Comparison of ENCODE assay signal across 1 cellular context in the genomic region with DNA sequence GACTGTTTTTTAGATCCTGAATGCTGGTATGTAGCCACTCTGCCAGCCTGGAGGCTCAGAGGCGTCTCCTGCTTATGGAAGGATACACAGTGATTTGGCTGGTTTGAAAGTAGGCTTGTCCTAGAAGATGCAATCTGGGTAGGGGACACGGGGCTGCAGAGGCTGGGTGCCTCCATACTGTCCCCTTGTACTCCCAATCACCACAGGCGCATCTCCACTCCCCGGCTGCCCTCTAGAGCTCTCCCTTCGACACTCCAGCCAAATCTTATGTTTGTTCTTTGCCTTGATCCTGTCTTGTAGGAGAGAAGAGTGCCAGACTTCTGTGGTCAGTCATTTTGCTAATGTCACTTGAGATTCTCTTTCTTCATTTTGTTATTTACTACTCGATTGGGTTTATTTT.
TF ChIP-seq lines count a peak whose summit lies in the region.

No MANE protein-coding gene starts in this region.

TF ChIP-seq in HepG2, 621 proteins besides CTCF, POLR2A, EP300 and RAD21:
- TF ChIP-seq, protein P1, sequence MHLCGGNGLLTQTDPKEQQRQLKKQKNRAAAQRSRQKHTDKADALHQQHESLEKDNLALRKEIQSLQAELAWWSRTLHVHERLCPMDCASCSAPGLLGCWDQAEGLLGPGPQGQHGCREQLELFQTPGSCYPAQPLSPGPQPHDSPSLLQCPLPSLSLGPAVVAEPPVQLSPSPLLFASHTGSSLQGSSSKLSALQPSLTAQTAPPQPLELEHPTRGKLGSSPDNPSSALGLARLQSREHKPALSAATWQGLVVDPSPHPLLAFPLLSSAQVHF (CRISPR knock-in tag; IDR thresholded peaks at IDR 0.05) = no peak
- TF ChIP-seq MYC (CRISPR knock-in tag; IDR thresholded peaks at IDR 0.05; ENCODE audit: borderline replicate concordance) = no peak
- no peak for TF ChIP-seq ZNF333 (CRISPR knock-in tag; IDR thresholded peaks at IDR 0.05; ENCODE audit: borderline replicate concordance)
- TF ChIP-seq, protein P2, sequence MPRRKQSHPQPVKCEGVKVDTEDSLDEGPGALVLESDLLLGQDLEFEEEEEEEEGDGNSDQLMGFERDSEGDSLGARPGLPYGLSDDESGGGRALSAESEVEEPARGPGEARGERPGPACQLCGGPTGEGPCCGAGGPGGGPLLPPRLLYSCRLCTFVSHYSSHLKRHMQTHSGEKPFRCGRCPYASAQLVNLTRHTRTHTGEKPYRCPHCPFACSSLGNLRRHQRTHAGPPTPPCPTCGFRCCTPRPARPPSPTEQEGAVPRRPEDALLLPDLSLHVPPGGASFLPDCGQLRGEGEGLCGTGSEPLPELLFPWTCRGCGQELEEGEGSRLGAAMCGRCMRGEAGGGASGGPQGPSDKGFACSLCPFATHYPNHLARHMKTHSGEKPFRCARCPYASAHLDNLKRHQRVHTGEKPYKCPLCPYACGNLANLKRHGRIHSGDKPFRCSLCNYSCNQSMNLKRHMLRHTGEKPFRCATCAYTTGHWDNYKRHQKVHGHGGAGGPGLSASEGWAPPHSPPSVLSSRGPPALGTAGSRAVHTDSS (CRISPR knock-in tag; conservative IDR thresholded peaks at IDR 0.05) = no peak
- TF ChIP-seq, protein P3, sequence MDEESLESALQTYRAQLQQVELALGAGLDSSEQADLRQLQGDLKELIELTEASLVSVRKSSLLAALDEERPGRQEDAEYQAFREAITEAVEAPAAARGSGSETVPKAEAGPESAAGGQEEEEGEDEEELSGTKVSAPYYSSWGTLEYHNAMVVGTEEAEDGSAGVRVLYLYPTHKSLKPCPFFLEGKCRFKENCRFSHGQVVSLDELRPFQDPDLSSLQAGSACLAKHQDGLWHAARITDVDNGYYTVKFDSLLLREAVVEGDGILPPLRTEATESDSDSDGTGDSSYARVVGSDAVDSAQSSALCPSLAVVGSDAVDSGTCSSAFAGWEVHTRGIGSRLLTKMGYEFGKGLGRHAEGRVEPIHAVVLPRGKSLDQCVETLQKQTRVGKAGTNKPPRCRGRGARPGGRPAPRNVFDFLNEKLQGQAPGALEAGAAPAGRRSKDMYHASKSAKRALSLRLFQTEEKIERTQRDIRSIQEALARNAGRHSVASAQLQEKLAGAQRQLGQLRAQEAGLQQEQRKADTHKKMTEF (CRISPR knock-in tag; IDR thresholded peaks at IDR 0.05) = no peak
- TF ChIP-seq, protein P4, sequence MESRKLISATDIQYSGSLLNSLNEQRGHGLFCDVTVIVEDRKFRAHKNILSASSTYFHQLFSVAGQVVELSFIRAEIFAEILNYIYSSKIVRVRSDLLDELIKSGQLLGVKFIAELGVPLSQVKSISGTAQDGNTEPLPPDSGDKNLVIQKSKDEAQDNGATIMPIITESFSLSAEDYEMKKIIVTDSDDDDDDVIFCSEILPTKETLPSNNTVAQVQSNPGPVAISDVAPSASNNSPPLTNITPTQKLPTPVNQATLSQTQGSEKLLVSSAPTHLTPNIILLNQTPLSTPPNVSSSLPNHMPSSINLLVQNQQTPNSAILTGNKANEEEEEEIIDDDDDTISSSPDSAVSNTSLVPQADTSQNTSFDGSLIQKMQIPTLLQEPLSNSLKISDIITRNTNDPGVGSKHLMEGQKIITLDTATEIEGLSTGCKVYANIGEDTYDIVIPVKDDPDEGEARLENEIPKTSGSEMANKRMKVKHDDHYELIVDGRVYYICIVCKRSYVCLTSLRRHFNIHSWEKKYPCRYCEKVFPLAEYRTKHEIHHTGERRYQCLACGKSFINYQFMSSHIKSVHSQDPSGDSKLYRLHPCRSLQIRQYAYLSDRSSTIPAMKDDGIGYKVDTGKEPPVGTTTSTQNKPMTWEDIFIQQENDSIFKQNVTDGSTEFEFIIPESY (CRISPR knock-in tag; IDR thresholded peaks at IDR 0.05) = no peak
- TF ChIP-seq PAF1 (CRISPR knock-in tag; IDR thresholded peaks at IDR 0.05) = no peak
- TF ChIP-seq CHCHD3 (CRISPR knock-in tag; IDR thresholded peaks at IDR 0.05) = no peak
- no peak for TF ChIP-seq NPAS2 (CRISPR knock-in tag; IDR thresholded peaks at IDR 0.05; ENCODE audit: borderline replicate concordance)
